16 cellular contexts compared by ENCODE assay signal in genomic region chr4:76702440-76703122, GRCh38.
DNase-seq lines count a peak whose midpoint lies in the region; ATAC-seq and TF ChIP-seq lines count a peak whose summit lies in the region.
"Had no signal": no experiment of that assay in that cellular context is flagged by ENCODE, and none has a peak within 500 bp of the region (broad histone marks: within the 10 kb centered on the region; RNA-seq: fewer than 3 reads in every experiment).

No MANE protein-coding gene starts in this region.

- intact Hi-C loops in breast epithelium (cut with DNase I; ENCODE audit: low total_unique reads) (no loop called here), mucosa of descending colon (cut with DNase I, micrococcal nuclease) (no loop called here)

- H3K4me3 ChIP-seq in breast epithelium (no peak overlapping the region), mucosa of rectum (ENCODE audit: low read length in 2 of 2) (no peak overlapping the region), mucosa of descending colon (no peak overlapping the region)
- H3K4me3 ChIP-seq: HAP-1, heart right ventricle had no signal

- H3K9ac ChIP-seq in mucosa of rectum (ENCODE audit: low read depth in 1 of 2, low read length in 2 of 2): peak overlapping the region in 1 of 2 donors; percentile 55

- no peak for DNase-seq in breast epithelium (ENCODE audit: low spot score in 2 of 2)
- DNase-seq in kidney tubule cell (ENCODE audit: low spot score): no peak
- no peak for DNase-seq in NCI-H2227 (lab: John Stamatoyannopoulos, UW; ENCODE audit: unreplicated experiment)
- no peak for DNase-seq in mucosa of descending colon
- DNase-seq in caudate nucleus (lab: John Stamatoyannopoulos, UW): no peak
- DNase-seq: activated CD4-positive, alpha-beta memory T cell treated with anti-CD3 and anti-CD28 coated beads, Interleukin-2, amount 10 ng/mL, durations not matched to agents 7 days and 5 days; COR-L47; cortex of kidney; heart right ventricle; NK-92 treated with Interleukin-12 subunit alpha and Interleukin-12 subunit beta, amount 100 ng/mL, for 24 hours; SIG-M5; stimulated activated naive CD4-positive, alpha-beta T cell treated with Interleukin-2 at 50 U/mL for 16 hours had no signal

- no peaks in the 10 kb centered on the region for H3K36me3 ChIP-seq in breast epithelium
- H3K36me3 ChIP-seq in mucosa of rectum (ENCODE audit: control insufficient read depth in 2 of 2, insufficient read depth in 2 of 2, low read length in 2 of 2): no peaks in the 10 kb centered on the region
- no peaks in the 10 kb centered on the region for H3K36me3 ChIP-seq in mucosa of descending colon (ENCODE audit: low read depth)
- H3K36me3 ChIP-seq: HAP-1, heart right ventricle had no signal

- H3K27ac ChIP-seq in C4-2B (peak overlapping the region; percentile 87; the same call in 1 of the 2 replicates), breast epithelium (peak overlapping the region; percentile 74 to 86), mucosa of rectum (ENCODE audit: low read depth in 2 of 2, low read length in 2 of 2) (peak overlapping the region; percentile 93 to 96), caudate nucleus (ENCODE audit: low read depth, low read length) (no peak overlapping the region)

- H3K9me3 ChIP-seq in breast epithelium (no peaks in the 10 kb centered on the region), mucosa of rectum (ENCODE audit: control insufficient read depth in 2 of 2, low read length in 2 of 2) (no peaks in the 10 kb centered on the region), mucosa of descending colon (no peaks in the 10 kb centered on the region)
- H3K9me3 ChIP-seq: HAP-1, heart right ventricle had no signal

- TF ChIP-seq CTCF in C4-2B (conservative IDR thresholded peaks at IDR 0.05) (no peak), breast epithelium (IDR thresholded peaks at IDR 0.05) (no peak), mucosa of descending colon (IDR thresholded peaks at IDR 0.05) (no peak)

- no peak for TF ChIP-seq POLR2A in breast epithelium (IDR thresholded peaks at IDR 0.05)

- ATAC-seq in HG03354 (IDR thresholded peaks at IDR 0.05; ENCODE audit: poor library complexity, severe bottlenecking, unreplicated experiment) (peak; percentile 63), mucosa of descending colon (no peak)

- H3K4me1 ChIP-seq in breast epithelium: peaks cover 0 to 7% of the 10 kb centered on the region in 2 donors
- peaks cover 24 to 49% of the 10 kb centered on the region in 2 donors for H3K4me1 ChIP-seq in mucosa of rectum (ENCODE audit: control insufficient read depth in 2 of 2, insufficient read depth in 2 of 2, low read length in 2 of 2)
- peaks cover 46% of the 10 kb centered on the region for H3K4me1 ChIP-seq in mucosa of descending colon (ENCODE audit: low read depth)

- H3K27me3 ChIP-seq in breast epithelium (no peaks in the 10 kb centered on the region), mucosa of rectum (ENCODE audit: control insufficient read depth in 2 of 2, insufficient read depth in 2 of 2, low read length in 2 of 2) (no peaks in the 10 kb centered on the region)
- H3K27me3 ChIP-seq: heart right ventricle had no signal
